8 cellular contexts compared by ENCODE assay signal in the genomic region with DNA sequence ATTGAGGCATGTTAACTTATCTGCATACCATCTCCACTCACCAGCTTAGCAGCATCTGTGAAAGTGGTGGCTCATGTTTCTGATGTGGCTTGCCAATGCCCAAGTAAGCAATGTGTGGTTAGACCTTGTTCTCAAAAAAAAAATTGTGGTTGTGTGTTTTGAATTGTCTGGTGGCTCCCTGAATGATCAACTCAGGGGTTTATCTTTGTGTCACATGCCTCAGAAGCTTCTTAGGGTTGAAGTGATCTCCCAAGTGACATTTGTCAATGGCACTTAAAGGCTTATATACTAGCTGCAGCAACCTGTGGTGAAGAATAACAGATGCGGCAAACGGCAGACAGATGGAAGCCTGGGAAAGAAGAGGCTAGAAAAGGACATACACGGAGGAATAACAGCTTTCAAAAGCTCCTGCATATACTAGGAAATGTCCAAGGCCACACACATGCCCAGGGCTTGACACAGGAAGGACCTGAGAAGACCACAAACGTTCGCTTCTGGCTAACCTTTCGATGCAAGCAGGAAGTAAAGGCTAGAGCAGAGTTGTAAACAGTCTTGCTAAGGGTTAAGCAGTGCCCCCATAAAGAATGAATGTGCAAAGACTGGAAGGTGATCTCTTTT. TPM values are rescaled to one million over a fixed set of nuclear protein-coding genes. Genes with fewer than 3 reads are reported as not detected.
A peak's percentile ranks its signal among the peaks of the same experiment; 100 is the strongest.
DNase-seq lines count a peak whose midpoint lies in the region; ATAC-seq and TF ChIP-seq lines count a peak whose summit lies in the region.

No MANE protein-coding gene starts in this region.

- H3K4me2 ChIP-seq in osteoblast (ENCODE audit: insufficient read depth, low read length), result no peak overlapping the region

- peaks cover 4% of the 10 kb centered on the region for H3K4me1 ChIP-seq in osteoblast (ENCODE audit: insufficient read depth, low read length)

- H3K4me3 ChIP-seq in NB4 (ENCODE audit: low read depth, low read length), result peak overlapping the region; percentile 51
- H3K4me3 ChIP-seq in osteoblast (ENCODE audit: insufficient read depth, low read length), result no peak overlapping the region

- H4K20me1 ChIP-seq in osteoblast (ENCODE audit: insufficient read depth, low read length), result no peaks in the 10 kb centered on the region

- peak; percentile 86 for DNase-seq in NB4 (ENCODE audit: low read depth)
- peak; percentile 6 for DNase-seq in activated T-cell treated with anti-CD3 and anti-CD28 coated beads for 4 hours
- DNase-seq in osteoblast (ENCODE audit: insufficient read length, low spot score, missing footprints), result no peak
- DNase-seq in superior temporal gyrus (ENCODE audit: extremely low spot score), result no peak
- no peak for DNase-seq in SKM-1 (lab: John Stamatoyannopoulos, UW; ENCODE audit: unreplicated experiment)
- no peak for DNase-seq in G401 (ENCODE audit: low spot score)

- H3K27me3 ChIP-seq in osteoblast (ENCODE audit: insufficient read depth, low read length), result no peaks in the 10 kb centered on the region

- H3K9me3 ChIP-seq in osteoblast (ENCODE audit: low read depth, low read length), result no peaks in the 10 kb centered on the region

- ATAC-seq in GM18498 (IDR thresholded peaks at IDR 0.05; ENCODE audit: unreplicated experiment) (peak; percentile 93), HG02571 (IDR thresholded peaks at IDR 0.05; ENCODE audit: unreplicated experiment) (peak; percentile 90)

- H2AFZ ChIP-seq in osteoblast (ENCODE audit: low read length), result peak overlapping the region; percentile 38

- TF ChIP-seq CTCF in NB4 (IDR thresholded peaks at IDR 0.05; ENCODE audit: low read depth, low read length) (no peak), osteoblast (IDR thresholded peaks at IDR 0.05; ENCODE audit: extremely low read depth, low read depth, low read length) (no peak)

- no peak for TF ChIP-seq POLR2A in NB4 (IDR thresholded peaks at IDR 0.05; ENCODE audit: extremely low read depth, insufficient read length)

- in situ Hi-C loops in G401 (cut with HindIII; ENCODE audit: low sequenced_read_pairs), result no loop called here

- no peak overlapping the region for H3K27ac ChIP-seq in osteoblast (ENCODE audit: low read depth, low read length)

- H3K79me2 ChIP-seq in osteoblast (ENCODE audit: insufficient read depth, low read length), result no peaks in the 10 kb centered on the region

- H3K36me3 ChIP-seq in osteoblast (ENCODE audit: insufficient read depth, low read length), result no peaks in the 10 kb centered on the region

RNA-seq across cellular contexts. Expression of gene FSD1L, which starts 42.2 kb away (rescaled TPM):
- total RNA-seq in osteoblast, result 6.5 and 7.1 TPM in 2 replicates
- total RNA-seq in G401 (2014; rRNA removed; shearing (Covaris generic)), result 1.1 and 22.1 TPM in 2 replicates

Comparison
In these comparisons a context has a peak if more than half of its experiments do, and no peak if none do; other contexts are left out.
1. DNase-seq: peak in NB4 (single experiment) and activated T-cell treated with anti-CD3 and anti-CD28 coated beads for 4 hours (single experiment); none in osteoblast (single experiment), superior temporal gyrus (single experiment), SKM-1 (single experiment) and G401 (single experiment).